1 cellular context compared by ENCODE assay signal in the genomic region with DNA sequence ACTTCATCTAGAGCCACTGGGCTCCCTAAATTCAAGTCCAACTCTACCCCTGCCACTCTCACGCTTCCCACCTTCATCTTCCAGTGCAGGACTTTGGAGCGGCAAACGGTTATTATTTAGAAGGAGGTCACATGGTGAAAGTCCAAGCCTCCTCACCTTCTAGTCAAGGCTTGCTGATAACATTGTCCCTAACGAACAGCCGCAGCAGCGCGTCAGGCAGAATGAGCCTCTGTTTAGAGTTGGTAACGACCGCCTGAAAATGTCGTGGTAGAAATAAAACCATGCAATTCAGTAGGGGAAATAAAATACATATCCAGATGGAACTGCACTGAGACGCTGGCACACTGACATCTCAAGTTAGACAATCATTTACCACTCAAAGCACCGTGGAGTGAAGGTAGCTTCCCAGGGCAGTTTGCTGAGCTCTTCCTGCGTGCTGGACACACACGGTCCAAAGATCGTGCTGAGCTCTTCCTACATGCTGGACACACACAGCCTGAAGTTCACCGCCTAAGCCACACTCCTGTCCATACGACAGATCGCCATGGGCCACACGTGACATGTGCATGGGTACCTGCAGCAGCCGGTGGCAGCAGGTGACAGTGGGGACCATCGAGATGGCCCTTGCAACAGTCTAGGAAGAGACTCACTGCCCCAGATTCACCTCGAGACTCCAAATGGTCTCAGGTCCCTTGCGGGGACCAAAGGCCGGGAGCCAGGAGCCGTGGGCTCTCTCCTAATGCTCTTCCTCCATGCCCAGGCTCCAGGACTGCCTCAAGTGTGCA.
TF ChIP-seq lines count a peak whose summit lies in the region.

No MANE protein-coding gene starts in this region.

TF ChIP-seq in HepG2, 621 proteins besides CTCF, POLR2A, EP300 and RAD21 (continued from another document and continues in another):
- TF ChIP-seq ZNF136 (CRISPR knock-in tag; IDR thresholded peaks at IDR 0.05; ENCODE audit: low read depth) (peak; percentile 68; the same call in 1 of the 2 replicates), ZNF10 (CRISPR knock-in tag; IDR thresholded peaks at IDR 0.05; ENCODE audit: borderline replicate concordance, low read depth) (no peak), SP1 (IDR thresholded peaks at IDR 0.05) (no peak), SP1 (CRISPR knock-in tag; IDR thresholded peaks at IDR 0.05) (no peak), ZNF724P (CRISPR knock-in tag; IDR thresholded peaks at IDR 0.05; ENCODE audit: borderline replicate concordance) (0 out of 2 replicates have a peak, but pooled peaks have one; percentile 29), TOPORS (CRISPR knock-in tag; IDR thresholded peaks at IDR 0.05) (no peak), SAFB2 (CRISPR knock-in tag; IDR thresholded peaks at IDR 0.05; ENCODE audit: borderline replicate concordance, low read depth) (no peak), MIXL1 (CRISPR knock-in tag; IDR thresholded peaks at IDR 0.05) (no peak), CEBPG (CRISPR knock-in tag; IDR thresholded peaks at IDR 0.05) (no peak), SMARCC2 (IDR thresholded peaks at IDR 0.05) (no peak), U2AF1 (optimal IDR thresholded peaks at IDR 0.05; ENCODE audit: low read depth, low read length) (no peak), NR2C2 (CRISPR knock-in tag; IDR thresholded peaks at IDR 0.05; ENCODE audit: borderline replicate concordance) (peak; percentile 65; the same call in 1 of the 2 replicates), NPAS2 (CRISPR knock-in tag; IDR thresholded peaks at IDR 0.05; ENCODE audit: borderline replicate concordance) (no peak), SMARCE1 (IDR thresholded peaks at IDR 0.05; ENCODE audit: borderline replicate concordance) (no peak), ZNF30 (CRISPR knock-in tag; IDR thresholded peaks at IDR 0.05) (no peak), ZNF101 (CRISPR knock-in tag; IDR thresholded peaks at IDR 0.05; ENCODE audit: borderline replicate concordance, low read depth) (no peak), ZNF775 (CRISPR knock-in tag; IDR thresholded peaks at IDR 0.05; ENCODE audit: borderline replicate concordance) (no peak), HDAC2 (CRISPR knock-in tag; IDR thresholded peaks at IDR 0.05) (peak; percentile 56), HMGA1 (CRISPR knock-in tag; conservative IDR thresholded peaks at IDR 0.05) (no peak), HNF4A (CRISPR knock-in tag; IDR thresholded peaks at IDR 0.05) (peak; percentile 93), MEF2D (CRISPR knock-in tag; IDR thresholded peaks at IDR 0.05) (no peak), ATF1 (CRISPR knock-in tag; IDR thresholded peaks at IDR 0.05) (no peak), ZNF3 (CRISPR knock-in tag; IDR thresholded peaks at IDR 0.05) (no peak), HDAC6 (IDR thresholded peaks at IDR 0.05; ENCODE audit: low read depth, low read length) (no peak), ZBTB8A (CRISPR knock-in tag; IDR thresholded peaks at IDR 0.05; ENCODE audit: borderline replicate concordance, low read depth) (no peak), ZNF496 (CRISPR knock-in tag; IDR thresholded peaks at IDR 0.05; ENCODE audit: insufficient replicate concordance) (no peak), ZNF607 (CRISPR knock-in tag; IDR thresholded peaks at IDR 0.05; ENCODE audit: borderline replicate concordance) (no peak), TCF7 (IDR thresholded peaks at IDR 0.05; ENCODE audit: low read depth) (no peak), ZNF772 (CRISPR knock-in tag; IDR thresholded peaks at IDR 0.05) (peak; percentile 66), ZSCAN22 (CRISPR knock-in tag; IDR thresholded peaks at IDR 0.05) (no peak), EED (CRISPR knock-in tag; IDR thresholded peaks at IDR 0.05) (no peak)
- TF ChIP-seq, protein P1, sequence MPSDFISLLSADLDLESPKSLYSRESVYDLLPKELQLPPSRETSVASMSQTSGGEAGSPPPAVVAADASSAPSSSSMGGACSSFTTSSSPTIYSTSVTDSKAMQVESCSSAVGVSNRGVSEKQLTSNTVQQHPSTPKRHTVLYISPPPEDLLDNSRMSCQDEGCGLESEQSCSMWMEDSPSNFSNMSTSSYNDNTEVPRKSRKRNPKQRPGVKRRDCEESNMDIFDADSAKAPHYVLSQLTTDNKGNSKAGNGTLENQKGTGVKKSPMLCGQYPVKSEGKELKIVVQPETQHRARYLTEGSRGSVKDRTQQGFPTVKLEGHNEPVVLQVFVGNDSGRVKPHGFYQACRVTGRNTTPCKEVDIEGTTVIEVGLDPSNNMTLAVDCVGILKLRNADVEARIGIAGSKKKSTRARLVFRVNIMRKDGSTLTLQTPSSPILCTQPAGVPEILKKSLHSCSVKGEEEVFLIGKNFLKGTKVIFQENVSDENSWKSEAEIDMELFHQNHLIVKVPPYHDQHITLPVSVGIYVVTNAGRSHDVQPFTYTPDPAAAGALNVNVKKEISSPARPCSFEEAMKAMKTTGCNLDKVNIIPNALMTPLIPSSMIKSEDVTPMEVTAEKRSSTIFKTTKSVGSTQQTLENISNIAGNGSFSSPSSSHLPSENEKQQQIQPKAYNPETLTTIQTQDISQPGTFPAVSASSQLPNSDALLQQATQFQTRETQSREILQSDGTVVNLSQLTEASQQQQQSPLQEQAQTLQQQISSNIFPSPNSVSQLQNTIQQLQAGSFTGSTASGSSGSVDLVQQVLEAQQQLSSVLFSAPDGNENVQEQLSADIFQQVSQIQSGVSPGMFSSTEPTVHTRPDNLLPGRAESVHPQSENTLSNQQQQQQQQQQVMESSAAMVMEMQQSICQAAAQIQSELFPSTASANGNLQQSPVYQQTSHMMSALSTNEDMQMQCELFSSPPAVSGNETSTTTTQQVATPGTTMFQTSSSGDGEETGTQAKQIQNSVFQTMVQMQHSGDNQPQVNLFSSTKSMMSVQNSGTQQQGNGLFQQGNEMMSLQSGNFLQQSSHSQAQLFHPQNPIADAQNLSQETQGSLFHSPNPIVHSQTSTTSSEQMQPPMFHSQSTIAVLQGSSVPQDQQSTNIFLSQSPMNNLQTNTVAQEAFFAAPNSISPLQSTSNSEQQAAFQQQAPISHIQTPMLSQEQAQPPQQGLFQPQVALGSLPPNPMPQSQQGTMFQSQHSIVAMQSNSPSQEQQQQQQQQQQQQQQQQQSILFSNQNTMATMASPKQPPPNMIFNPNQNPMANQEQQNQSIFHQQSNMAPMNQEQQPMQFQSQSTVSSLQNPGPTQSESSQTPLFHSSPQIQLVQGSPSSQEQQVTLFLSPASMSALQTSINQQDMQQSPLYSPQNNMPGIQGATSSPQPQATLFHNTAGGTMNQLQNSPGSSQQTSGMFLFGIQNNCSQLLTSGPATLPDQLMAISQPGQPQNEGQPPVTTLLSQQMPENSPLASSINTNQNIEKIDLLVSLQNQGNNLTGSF (CRISPR knock-in tag; IDR thresholded peaks at IDR 0.05), result no peak
- TF ChIP-seq, protein P2, sequence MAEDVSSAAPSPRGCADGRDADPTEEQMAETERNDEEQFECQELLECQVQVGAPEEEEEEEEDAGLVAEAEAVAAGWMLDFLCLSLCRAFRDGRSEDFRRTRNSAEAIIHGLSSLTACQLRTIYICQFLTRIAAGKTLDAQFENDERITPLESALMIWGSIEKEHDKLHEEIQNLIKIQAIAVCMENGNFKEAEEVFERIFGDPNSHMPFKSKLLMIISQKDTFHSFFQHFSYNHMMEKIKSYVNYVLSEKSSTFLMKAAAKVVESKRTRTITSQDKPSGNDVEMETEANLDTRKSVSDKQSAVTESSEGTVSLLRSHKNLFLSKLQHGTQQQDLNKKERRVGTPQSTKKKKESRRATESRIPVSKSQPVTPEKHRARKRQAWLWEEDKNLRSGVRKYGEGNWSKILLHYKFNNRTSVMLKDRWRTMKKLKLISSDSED (CRISPR knock-in tag; IDR thresholded peaks at IDR 0.05), result no peak
- TF ChIP-seq, protein P3, sequence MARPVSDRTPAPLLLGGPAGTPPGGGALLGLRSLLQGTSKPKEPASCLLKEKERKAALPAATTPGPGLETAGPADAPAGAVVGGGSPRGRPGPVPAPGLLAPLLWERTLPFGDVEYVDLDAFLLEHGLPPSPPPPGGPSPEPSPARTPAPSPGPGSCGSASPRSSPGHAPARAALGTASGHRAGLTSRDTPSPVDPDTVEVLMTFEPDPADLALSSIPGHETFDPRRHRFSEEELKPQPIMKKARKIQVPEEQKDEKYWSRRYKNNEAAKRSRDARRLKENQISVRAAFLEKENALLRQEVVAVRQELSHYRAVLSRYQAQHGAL (CRISPR knock-in tag; IDR thresholded peaks at IDR 0.05; ENCODE audit: not compliant biosample characterization), result no peak
- TF ChIP-seq, protein P4, sequence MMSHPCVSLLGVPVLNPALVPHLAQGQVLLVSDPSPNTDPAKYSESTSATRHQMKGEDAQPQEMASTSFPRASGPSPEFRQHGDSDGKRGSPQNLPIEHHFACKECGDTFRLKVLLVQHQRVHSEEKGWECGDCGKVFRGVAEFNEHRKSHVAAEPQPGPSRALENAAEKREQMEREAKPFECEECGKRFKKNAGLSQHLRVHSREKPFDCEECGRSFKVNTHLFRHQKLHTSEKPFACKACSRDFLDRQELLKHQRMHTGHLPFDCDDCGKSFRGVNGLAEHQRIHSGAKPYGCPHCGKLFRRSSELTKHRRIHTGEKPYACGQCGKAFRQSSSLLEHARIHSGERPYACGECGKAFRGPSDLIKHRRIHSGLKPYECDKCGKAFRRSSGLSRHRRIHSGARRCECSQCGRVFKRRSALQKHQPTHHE (CRISPR knock-in tag; IDR thresholded peaks at IDR 0.05; ENCODE audit: borderline replicate concordance), result no peak
- TF ChIP-seq, protein P5, sequence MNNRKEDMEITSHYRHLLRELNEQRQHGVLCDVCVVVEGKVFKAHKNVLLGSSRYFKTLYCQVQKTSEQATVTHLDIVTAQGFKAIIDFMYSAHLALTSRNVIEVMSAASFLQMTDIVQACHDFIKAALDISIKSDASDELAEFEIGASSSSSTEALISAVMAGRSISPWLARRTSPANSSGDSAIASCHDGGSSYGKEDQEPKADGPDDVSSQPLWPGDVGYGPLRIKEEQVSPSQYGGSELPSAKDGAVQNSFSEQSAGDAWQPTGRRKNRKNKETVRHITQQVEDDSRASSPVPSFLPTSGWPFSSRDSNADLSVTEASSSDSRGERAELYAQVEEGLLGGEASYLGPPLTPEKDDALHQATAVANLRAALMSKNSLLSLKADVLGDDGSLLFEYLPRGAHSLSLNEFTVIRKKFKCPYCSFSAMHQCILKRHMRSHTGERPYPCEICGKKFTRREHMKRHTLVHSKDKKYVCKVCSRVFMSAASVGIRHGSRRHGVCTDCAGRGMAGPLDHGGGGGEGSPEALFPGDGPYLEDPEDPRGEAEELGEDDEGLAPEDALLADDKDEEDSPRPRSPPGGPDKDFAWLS (CRISPR knock-in tag; IDR thresholded peaks at IDR 0.05; ENCODE audit: borderline replicate concordance), result peak; percentile 51; the same call in 1 of the 2 replicates
- TF ChIP-seq, protein P6, sequence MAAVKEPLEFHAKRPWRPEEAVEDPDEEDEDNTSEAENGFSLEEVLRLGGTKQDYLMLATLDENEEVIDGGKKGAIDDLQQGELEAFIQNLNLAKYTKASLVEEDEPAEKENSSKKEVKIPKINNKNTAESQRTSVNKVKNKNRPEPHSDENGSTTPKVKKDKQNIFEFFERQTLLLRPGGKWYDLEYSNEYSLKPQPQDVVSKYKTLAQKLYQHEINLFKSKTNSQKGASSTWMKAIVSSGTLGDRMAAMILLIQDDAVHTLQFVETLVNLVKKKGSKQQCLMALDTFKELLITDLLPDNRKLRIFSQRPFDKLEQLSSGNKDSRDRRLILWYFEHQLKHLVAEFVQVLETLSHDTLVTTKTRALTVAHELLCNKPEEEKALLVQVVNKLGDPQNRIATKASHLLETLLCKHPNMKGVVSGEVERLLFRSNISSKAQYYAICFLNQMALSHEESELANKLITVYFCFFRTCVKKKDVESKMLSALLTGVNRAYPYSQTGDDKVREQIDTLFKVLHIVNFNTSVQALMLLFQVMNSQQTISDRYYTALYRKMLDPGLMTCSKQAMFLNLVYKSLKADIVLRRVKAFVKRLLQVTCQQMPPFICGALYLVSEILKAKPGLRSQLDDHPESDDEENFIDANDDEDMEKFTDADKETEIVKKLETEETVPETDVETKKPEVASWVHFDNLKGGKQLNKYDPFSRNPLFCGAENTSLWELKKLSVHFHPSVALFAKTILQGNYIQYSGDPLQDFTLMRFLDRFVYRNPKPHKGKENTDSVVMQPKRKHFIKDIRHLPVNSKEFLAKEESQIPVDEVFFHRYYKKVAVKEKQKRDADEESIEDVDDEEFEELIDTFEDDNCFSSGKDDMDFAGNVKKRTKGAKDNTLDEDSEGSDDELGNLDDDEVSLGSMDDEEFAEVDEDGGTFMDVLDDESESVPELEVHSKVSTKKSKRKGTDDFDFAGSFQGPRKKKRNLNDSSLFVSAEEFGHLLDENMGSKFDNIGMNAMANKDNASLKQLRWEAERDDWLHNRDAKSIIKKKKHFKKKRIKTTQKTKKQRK (IDR thresholded peaks at IDR 0.05; ENCODE audit: low read length), result no peak
- TF ChIP-seq, protein P7, sequence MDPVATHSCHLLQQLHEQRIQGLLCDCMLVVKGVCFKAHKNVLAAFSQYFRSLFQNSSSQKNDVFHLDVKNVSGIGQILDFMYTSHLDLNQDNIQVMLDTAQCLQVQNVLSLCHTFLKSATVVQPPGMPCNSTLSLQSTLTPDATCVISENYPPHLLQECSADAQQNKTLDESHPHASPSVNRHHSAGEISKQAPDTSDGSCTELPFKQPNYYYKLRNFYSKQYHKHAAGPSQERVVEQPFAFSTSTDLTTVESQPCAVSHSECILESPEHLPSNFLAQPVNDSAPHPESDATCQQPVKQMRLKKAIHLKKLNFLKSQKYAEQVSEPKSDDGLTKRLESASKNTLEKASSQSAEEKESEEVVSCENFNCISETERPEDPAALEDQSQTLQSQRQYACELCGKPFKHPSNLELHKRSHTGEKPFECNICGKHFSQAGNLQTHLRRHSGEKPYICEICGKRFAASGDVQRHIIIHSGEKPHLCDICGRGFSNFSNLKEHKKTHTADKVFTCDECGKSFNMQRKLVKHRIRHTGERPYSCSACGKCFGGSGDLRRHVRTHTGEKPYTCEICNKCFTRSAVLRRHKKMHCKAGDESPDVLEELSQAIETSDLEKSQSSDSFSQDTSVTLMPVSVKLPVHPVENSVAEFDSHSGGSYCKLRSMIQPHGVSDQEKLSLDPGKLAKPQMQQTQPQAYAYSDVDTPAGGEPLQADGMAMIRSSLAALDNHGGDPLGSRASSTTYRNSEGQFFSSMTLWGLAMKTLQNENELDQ (CRISPR knock-in tag; IDR thresholded peaks at IDR 0.05; ENCODE audit: borderline replicate concordance), result no peak
